Comparison of ENCODE assay signal across 16 cellular contexts in the genomic region with DNA sequence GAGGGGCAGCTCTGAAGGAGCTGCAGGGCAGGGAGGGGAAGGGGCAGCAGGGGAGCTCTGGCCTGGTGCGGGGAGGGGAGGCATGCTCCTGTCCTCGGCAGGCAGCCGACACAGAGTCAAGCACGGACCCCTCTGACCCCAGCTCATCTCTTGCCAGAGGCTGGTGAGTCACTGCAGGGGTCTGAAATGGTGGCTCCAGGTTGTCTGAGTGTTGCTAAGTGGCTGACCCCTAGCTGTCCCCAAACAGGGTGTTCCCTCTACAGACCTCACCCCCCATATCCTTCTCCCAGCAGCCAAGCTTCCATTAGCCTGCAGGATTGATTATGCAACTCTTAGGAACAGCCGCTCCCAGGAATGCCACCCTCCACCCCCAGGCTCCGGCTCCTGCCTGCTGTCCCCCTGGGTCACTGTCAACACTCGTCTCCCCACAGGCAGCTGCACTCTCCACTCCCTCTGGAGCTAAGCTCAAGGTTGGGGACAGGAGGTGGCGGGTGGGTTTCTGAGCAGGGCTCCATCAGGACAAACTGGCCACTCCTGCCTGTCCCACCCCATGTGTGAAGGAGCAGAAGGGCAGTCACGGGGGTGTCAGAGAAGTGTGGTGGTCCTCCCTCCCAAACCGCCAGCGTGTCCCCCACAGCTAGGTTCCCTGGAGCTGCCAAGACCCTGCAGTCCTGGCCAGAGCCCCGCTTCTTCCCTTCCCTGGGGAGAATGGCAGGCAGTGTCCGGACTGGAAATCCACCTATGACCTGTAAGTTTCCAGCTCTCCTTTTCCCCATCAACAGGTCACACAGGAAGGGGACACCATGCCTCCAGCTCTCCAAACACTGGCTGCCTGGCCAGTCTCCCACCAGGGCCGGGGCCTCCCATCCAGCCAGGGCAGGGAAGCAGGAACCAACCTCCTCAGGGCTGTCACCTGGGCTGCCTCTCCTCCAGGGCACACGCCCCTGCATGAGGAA. TPM values are rescaled to one million over a fixed set of nuclear protein-coding genes. Genes with fewer than 3 reads are reported as not detected.
A peak's percentile ranks its signal among the peaks of the same experiment; 100 is the strongest.
DNase-seq lines count a peak whose midpoint lies in the region; ATAC-seq and TF ChIP-seq lines count a peak whose summit lies in the region.
"Had no signal": no experiment of that assay in that cellular context is flagged by ENCODE, and none has a peak within 500 bp of the region (broad histone marks: within the 10 kb centered on the region; RNA-seq: fewer than 3 reads in every experiment).

No MANE protein-coding gene starts in this region.

- H3K36me3 ChIP-seq in GM23338 (ENCODE audit: insufficient read depth): no peaks in the 10 kb centered on the region
- H3K36me3 ChIP-seq in OCI-LY1 (ENCODE audit: insufficient read depth, low read length): no peaks in the 10 kb centered on the region
- no peaks in the 10 kb centered on the region for H3K36me3 ChIP-seq in gastrocnemius medialis
- H3K36me3 ChIP-seq in naive thymus-derived CD4-positive, alpha-beta T cell (ENCODE audit: control insufficient read depth in 2 of 3, insufficient read depth in 3 of 3, low read length in 3 of 3): no peaks in the 10 kb centered on the region

- intact Hi-C loops in right cardiac atrium (cut with DNase I): no loop called here
- intact Hi-C loops in gastrocnemius medialis (cut with DNase I; ENCODE audit: low total_unique reads): no loop called here
- intact Hi-C loops in naive thymus-derived CD4-positive, alpha-beta T cell (cut with micrococcal nuclease): no loop called here

- DNase-seq in GM23338 (ENCODE audit: low spot score) (peak; percentile 16), right cardiac atrium (peak; percentile 66 to 88 (median 82)), gastrocnemius medialis (peak in 1 of 2 donors; percentile 70), progenitor cell of endocrine pancreas (ENCODE audit: low spot score, unreplicated experiment) (no peak)
- no peak for DNase-seq in activated CD8-positive, alpha-beta memory T cell treated with anti-CD3 and anti-CD28 coated beads, Interleukin-2, amount 50 U/mL, for 4 hours
- no peak for DNase-seq in naive thymus-derived CD4-positive, alpha-beta T cell
- no peak for DNase-seq in activated CD4-positive, alpha-beta T cell treated with anti-CD3 and anti-CD28 coated beads for 1 hour
- DNase-seq: activated CD4-positive, CD25-positive, alpha-beta regulatory T cell treated with anti-CD3 and anti-CD28 coated beads, Interleukin-2, amount 50 U/mL, for 72 hours; activated CD8-positive, alpha-beta memory T cell treated with anti-CD3 and anti-CD28 coated beads, Interleukin-2, amount 10 ng/mL, durations not matched to agents 7 days and 5 days; activated effector memory CD4-positive, alpha-beta T cell treated with anti-CD3 and anti-CD28 coated beads, Interleukin-2, amount 50 U/mL, for 16 hours; amniotic stem cell; Kasumi-1; naive B cell; substantia nigra had no signal

- H3K4me2 ChIP-seq in GM23338: no peak overlapping the region
- peak overlapping the region; percentile 48 for H3K4me2 ChIP-seq in OCI-LY1 (ENCODE audit: low read length)

- TF ChIP-seq CTCF in GM23338 (conservative IDR thresholded peaks at IDR 0.05; ENCODE audit: low read depth in 2 of 2) (no peak), OCI-LY1 (IDR thresholded peaks at IDR 0.05; ENCODE audit: low read length) (no peak), gastrocnemius medialis (IDR thresholded peaks at IDR 0.05 in 4 of 5, conservative IDR thresholded peaks at IDR 0.05 in 1 of 5) (no peak), progenitor cell of endocrine pancreas (IDR thresholded peaks at IDR 0.05; ENCODE audit: unreplicated experiment) (no peak)

- H2AFZ ChIP-seq in GM23338 (peak overlapping the region; percentile 43; the same call in 1 of the 2 replicates), OCI-LY1 (ENCODE audit: low read length) (no peak overlapping the region)

- H3F3A ChIP-seq in GM23338 (replicated peaks; ENCODE audit: low read depth): no peaks in the 10 kb centered on the region
- 0 out of 2 replicates have a peak, but pooled peaks cover 8% of the 10 kb centered on the region for H3F3A ChIP-seq in OCI-LY1 (ENCODE audit: insufficient read depth, low read length)

- H3K4me3 Mint-ChIP-seq in GM23338 (no peak overlapping the region), progenitor cell of endocrine pancreas (ENCODE audit: low read depth) (no peak overlapping the region)
- H3K4me3 Mint-ChIP-seq in naive thymus-derived CD4-positive, alpha-beta T cell: no peak overlapping the region
- H3K4me3 Mint-ChIP-seq: activated CD8-positive, alpha-beta memory T cell treated with anti-CD3 and anti-CD28 coated beads, Interleukin-2, amount 10 ng/mL, durations not matched to agents 7 days and 5 days; naive B cell had no signal

- no peak overlapping the region for H3K4me3 ChIP-seq in GM23338
- peak overlapping the region; percentile 13 for H3K4me3 ChIP-seq in OCI-LY1 (ENCODE audit: low read depth, low read length, poor library complexity, severe bottlenecking)
- peak overlapping the region; percentile 43 for H3K4me3 ChIP-seq in right cardiac atrium (ENCODE audit: low read length)
- H3K4me3 ChIP-seq in gastrocnemius medialis: no peak overlapping the region
- no peak overlapping the region for H3K4me3 ChIP-seq in naive thymus-derived CD4-positive, alpha-beta T cell (ENCODE audit: low read length)

- peak overlapping the region; percentile 63; the same call in 1 of the 2 replicates for H3K9ac ChIP-seq in OCI-LY1 (ENCODE audit: low read length)

- H3K27me3 Mint-ChIP-seq in GM23338 (ENCODE audit: insufficient read depth, low read depth, poor library complexity) (peaks cover 9% of the 10 kb centered on the region), progenitor cell of endocrine pancreas (no peaks in the 10 kb centered on the region)
- H3K27me3 Mint-ChIP-seq in naive thymus-derived CD4-positive, alpha-beta T cell: no peaks in the 10 kb centered on the region
- H3K27me3 Mint-ChIP-seq: activated CD8-positive, alpha-beta memory T cell treated with anti-CD3 and anti-CD28 coated beads, Interleukin-2, amount 10 ng/mL, durations not matched to agents 7 days and 5 days; naive B cell had no signal

- TF ChIP-seq POLR2A in gastrocnemius medialis (IDR thresholded peaks at IDR 0.05): peak in 1 of 2 donors; percentile 21

- CTCF ChIA-PET in naive thymus-derived CD4-positive, alpha-beta T cell (lab: Charles Lee): no interaction called here

- H4K20me1 ChIP-seq in GM23338 (replicated peaks; ENCODE audit: insufficient read depth) (no peaks in the 10 kb centered on the region), OCI-LY1 (ENCODE audit: insufficient read depth, low read length) (no peaks in the 10 kb centered on the region)

- no peaks in the 10 kb centered on the region; the same call in 2 of the 3 replicates for H3K36me3 Mint-ChIP-seq in GM23338 (ENCODE audit: low read depth)
- H3K36me3 Mint-ChIP-seq in progenitor cell of endocrine pancreas (ENCODE audit: insufficient read depth): no peaks in the 10 kb centered on the region
- H3K36me3 Mint-ChIP-seq in naive thymus-derived CD4-positive, alpha-beta T cell: no peaks in the 10 kb centered on the region
- H3K36me3 Mint-ChIP-seq: activated CD8-positive, alpha-beta memory T cell treated with anti-CD3 and anti-CD28 coated beads, Interleukin-2, amount 10 ng/mL, durations not matched to agents 7 days and 5 days; naive B cell had no signal

- 0 out of 2 replicates have a peak overlapping the region, but pooled peaks have one; percentile 50 for H3K27ac ChIP-seq in GM23338 (ENCODE audit: low read depth)
- H3K27ac ChIP-seq in OCI-LY1 (ENCODE audit: low read depth, low read length, poor library complexity, severe bottlenecking): peak overlapping the region; percentile 97
- H3K27ac ChIP-seq in right cardiac atrium (ENCODE audit: low read length): peak overlapping the region; percentile 94
- peak overlapping the region; percentile 73 to 93 (median 87) for H3K27ac ChIP-seq in gastrocnemius medialis
- no peak overlapping the region for H3K27ac ChIP-seq in naive thymus-derived CD4-positive, alpha-beta T cell (ENCODE audit: low read depth, low read length)

- H3K9me3 Mint-ChIP-seq in GM23338: no peaks in the 10 kb centered on the region; the same call in 2 of the 3 replicates
- H3K9me3 Mint-ChIP-seq in progenitor cell of endocrine pancreas (ENCODE audit: low read depth): no peaks in the 10 kb centered on the region
- no peaks in the 10 kb centered on the region for H3K9me3 Mint-ChIP-seq in naive thymus-derived CD4-positive, alpha-beta T cell
- H3K9me3 Mint-ChIP-seq: naive B cell had no signal

- WGBS in right cardiac atrium: 63% methylated on average over 15 of the region's 15 CpGs

- H3K79me2 ChIP-seq in GM23338 (replicated peaks; ENCODE audit: insufficient read depth): no peaks in the 10 kb centered on the region
- H3K79me2 ChIP-seq in OCI-LY1 (ENCODE audit: insufficient read depth, low read length): no peaks in the 10 kb centered on the region

- H3K9me2 ChIP-seq in GM23338 (ENCODE audit: insufficient read depth): peaks cover 8% of the 10 kb centered on the region; the same call in 1 of the 2 replicates
- H3K9me2 ChIP-seq in OCI-LY1 (ENCODE audit: low read depth, low read length): no peaks in the 10 kb centered on the region

- H3K9me3 ChIP-seq in OCI-LY1 (ENCODE audit: low read length): no peaks in the 10 kb centered on the region
- no peaks in the 10 kb centered on the region for H3K9me3 ChIP-seq in right cardiac atrium (ENCODE audit: control insufficient read depth, low read length)
- H3K9me3 ChIP-seq in gastrocnemius medialis: no peaks in the 10 kb centered on the region
- no peaks in the 10 kb centered on the region for H3K9me3 ChIP-seq in naive thymus-derived CD4-positive, alpha-beta T cell (ENCODE audit: control insufficient read depth in 2 of 3, low read length in 3 of 3)

- ATAC-seq in GM23338 (peak; percentile 16), right cardiac atrium (peak; percentile 75 to 76), gastrocnemius medialis (peak; percentile 39 to 60)
- ATAC-seq in naive thymus-derived CD4-positive, alpha-beta T cell: no peak
- ATAC-seq: activated CD8-positive, alpha-beta memory T cell treated with anti-CD3 and anti-CD28 coated beads, Interleukin-2, amount 10 ng/mL, durations not matched to agents 7 days and 5 days; left lobe of liver had no signal

- H3K27ac Mint-ChIP-seq in GM23338: no peak overlapping the region
- no peak overlapping the region for H3K27ac Mint-ChIP-seq in progenitor cell of endocrine pancreas
- H3K27ac Mint-ChIP-seq in naive thymus-derived CD4-positive, alpha-beta T cell: no peak overlapping the region
- H3K27ac Mint-ChIP-seq: activated CD8-positive, alpha-beta memory T cell treated with anti-CD3 and anti-CD28 coated beads, Interleukin-2, amount 10 ng/mL, durations not matched to agents 7 days and 5 days; naive B cell had no signal

- H3K27me3 ChIP-seq in GM23338 (ENCODE audit: insufficient read depth): no peaks in the 10 kb centered on the region
- no peaks in the 10 kb centered on the region for H3K27me3 ChIP-seq in OCI-LY1 (ENCODE audit: insufficient read depth, low read length)
- H3K27me3 ChIP-seq in right cardiac atrium (ENCODE audit: control insufficient read depth, insufficient read depth): no peaks in the 10 kb centered on the region
- no peaks in the 10 kb centered on the region for H3K27me3 ChIP-seq in gastrocnemius medialis
- H3K27me3 ChIP-seq in naive thymus-derived CD4-positive, alpha-beta T cell (ENCODE audit: control insufficient read depth in 2 of 2, insufficient read depth in 2 of 2, low read length in 2 of 2): no peaks in the 10 kb centered on the region

- POLR2A ChIA-PET in naive thymus-derived CD4-positive, alpha-beta T cell (lab: Charles Lee): no interaction called here

- H3K4me1 Mint-ChIP-seq in GM23338: peaks cover 30% of the 10 kb centered on the region
- peaks cover 19% of the 10 kb centered on the region for H3K4me1 Mint-ChIP-seq in progenitor cell of endocrine pancreas (ENCODE audit: low read depth)
- peaks cover 5 to 8% (median 6%) of the 10 kb centered on the region in 7 donors for H3K4me1 Mint-ChIP-seq in naive thymus-derived CD4-positive, alpha-beta T cell

- H3K4me1 ChIP-seq in GM23338 (ENCODE audit: insufficient read depth): peaks cover 8% of the 10 kb centered on the region; the same call in 1 of the 2 replicates
- H3K4me1 ChIP-seq in OCI-LY1 (ENCODE audit: insufficient read depth, low read length, severe bottlenecking): peaks cover 73% of the 10 kb centered on the region
- peaks cover 3% of the 10 kb centered on the region for H3K4me1 ChIP-seq in right cardiac atrium (ENCODE audit: control insufficient read depth, insufficient read depth, low read length)
- peaks cover 45 to 51% of the 10 kb centered on the region in 2 donors for H3K4me1 ChIP-seq in gastrocnemius medialis
- no peaks in the 10 kb centered on the region for H3K4me1 ChIP-seq in naive thymus-derived CD4-positive, alpha-beta T cell (ENCODE audit: control insufficient read depth in 2 of 2, insufficient read depth in 2 of 2, low read length in 2 of 2)

- in situ Hi-C loops in gastrocnemius medialis (cut with MboI; ENCODE audit: low sequenced_read_pairs in 4 of 4): no loop called here

RNA-seq across cellular contexts. Expression of a gene that starts 1.0 kb away (rescaled TPM):
- 0.35 and 0.63 TPM in 2 replicates for total RNA-seq in GM23338 (2014; rRNA removed; shearing (Covaris generic))
- 0.14 and 0.18 TPM in 2 replicates for polyA plus RNA-seq in GM23338 (2016; fragmentation: Nextera tagmentation; extraction: Ambion mirVana)
- total RNA-seq in right cardiac atrium: 100 to 1,000 TPM; 285 to 543 (median 321) TPM
- 143 TPM for polyA plus RNA-seq in right cardiac atrium
- total RNA-seq in gastrocnemius medialis: 1 to 10 TPM; 2.4 to 9.2 (median 5.2) TPM
- 0.75 and 0.77 TPM in 2 replicates for total RNA-seq in progenitor cell of endocrine pancreas
- under 1 TPM in 2 of 5 experiments, not detected in 3; 0.20 to 0.42 TPM for total RNA-seq in naive thymus-derived CD4-positive, alpha-beta T cell
- polyA plus RNA-seq in naive thymus-derived CD4-positive, alpha-beta T cell: not detected
- total RNA-seq: activated CD8-positive, alpha-beta memory T cell treated with anti-CD3 and anti-CD28 coated beads, Interleukin-2, amount 10 ng/mL, durations not matched to agents 7 days and 5 days had no signal

RNA-seq across cellular contexts. Expression of a gene that starts 57.6 kb away (rescaled TPM):
- 71.5 and 75.7 TPM in 2 replicates for total RNA-seq in GM23338 (2014; rRNA removed; shearing (Covaris generic))
- polyA plus RNA-seq in GM23338 (2016; fragmentation: Nextera tagmentation; extraction: Ambion mirVana) (92.0 and 103 TPM in 2 replicates), right cardiac atrium (3.1 TPM)
- total RNA-seq in right cardiac atrium (1 to 10 TPM; 2.5 to 7.2 (median 4.6) TPM), gastrocnemius medialis (1 to 10 TPM in 3 of 4 donors, under 1 TPM in 1; 0.40 to 5.7 (median 1.2) TPM), progenitor cell of endocrine pancreas (41.7 and 42.2 TPM in 2 replicates)
- total RNA-seq in naive thymus-derived CD4-positive, alpha-beta T cell: 10 to 100 TPM in 1 of 5 experiments, 1 to 10 TPM in 4; 2.7 to 27.3 (median 5.1) TPM
- polyA plus RNA-seq in naive thymus-derived CD4-positive, alpha-beta T cell: 1 to 10 TPM; 1.1 to 1.4 TPM

RNA-seq across cellular contexts. Expression of a gene that starts 58.1 kb away (rescaled TPM):
- total RNA-seq in GM23338 (2014; rRNA removed; shearing (Covaris generic)): 40.0 and 51.8 TPM in 2 replicates
- 25.4 and 31.1 TPM in 2 replicates for polyA plus RNA-seq in GM23338 (2016; fragmentation: Nextera tagmentation; extraction: Ambion mirVana)
- total RNA-seq in right cardiac atrium: 10 to 100 TPM; 77.5 to 94.2 (median 84.9) TPM
- polyA plus RNA-seq in right cardiac atrium: 26.7 TPM
- 10 to 100 TPM; 30.0 to 60.1 (median 41.4) TPM for total RNA-seq in gastrocnemius medialis
- total RNA-seq in progenitor cell of endocrine pancreas: 128 and 132 TPM in 2 replicates
- total RNA-seq in naive thymus-derived CD4-positive, alpha-beta T cell: 10 to 100 TPM; 53.8 to 93.0 (median 85.8) TPM
- 10 to 100 TPM; 73.0 to 85.7 TPM for polyA plus RNA-seq in naive thymus-derived CD4-positive, alpha-beta T cell

Comparison
In these comparisons a context has a peak if more than half of its experiments do, and no peak if none do; other contexts are left out.
1. DNase-seq: peak in GM23338 (single experiment) and right cardiac atrium (3 of 3); none in activated CD8-positive, alpha-beta memory T cell treated with anti-CD3 and anti-CD28 coated beads, Interleukin-2, amount 50 U/mL, for 4 hours (single experiment), progenitor cell of endocrine pancreas (single experiment), naive thymus-derived CD4-positive, alpha-beta T cell (0 of 9) and activated CD4-positive, alpha-beta T cell treated with anti-CD3 and anti-CD28 coated beads for 1 hour (single experiment).
2. H3K4me3 ChIP-seq: peak in OCI-LY1 (single experiment) and right cardiac atrium (single experiment); none in GM23338 (single experiment), gastrocnemius medialis (0 of 4) and naive thymus-derived CD4-positive, alpha-beta T cell (single experiment).
3. RNA of a gene that starts 1.0 kb away (total RNA-seq): 285 to 543 TPM in right cardiac atrium; 2.4 to 9.2 TPM in gastrocnemius medialis, 0.75 to 0.77 TPM in progenitor cell of endocrine pancreas, 0.35 to 0.63 TPM in GM23338 and 0.20 to 0.42 TPM in naive thymus-derived CD4-positive, alpha-beta T cell; every median in the first group is over 10 times any median in the second.